ENCODE assay signal across 19 cellular contexts in genomic region chr10:63375859-63376258, GRCh38.
DNase-seq lines count a peak whose midpoint lies in the region; ATAC-seq and TF ChIP-seq lines count a peak whose summit lies in the region.
"Had no signal": no experiment of that assay in that cellular context is flagged by ENCODE, and none has a peak within 500 bp of the region (broad histone marks: within the 10 kb centered on the region; RNA-seq: fewer than 3 reads in every experiment).

No MANE protein-coding gene starts in this region.

- no peak for TF ChIP-seq EP300 in ovary (IDR thresholded peaks at IDR 0.05)

- H3K9me3 ChIP-seq in GM23248 (ENCODE audit: low read depth) (no peaks in the 10 kb centered on the region), ovary (no peaks in the 10 kb centered on the region)
- H3K9me3 ChIP-seq: esophagus squamous epithelium, pancreas, thyroid gland had no signal

- H3K27ac ChIP-seq in GM23248 (peak overlapping the region; percentile 79), ovary (no peak overlapping the region)
- H3K27ac ChIP-seq: dorsolateral prefrontal cortex, pancreas, thyroid gland had no signal

- H3K4me3 ChIP-seq in GM23248 (peak overlapping the region; percentile 72), fibroblast of the aortic adventitia (ENCODE audit: low read depth, low read length) (no peak overlapping the region), ovary (no peak overlapping the region)
- H3K4me3 ChIP-seq: dorsolateral prefrontal cortex, esophagus squamous epithelium, pancreas, smooth muscle cell, thyroid gland had no signal

- H3K27ac Mint-ChIP-seq in osteocyte (ENCODE audit: unreplicated experiment): peak overlapping the region; percentile 87
- H3K27ac Mint-ChIP-seq in effector memory CD8-positive, alpha-beta T cell: no peak overlapping the region

- TF ChIP-seq CTCF in fibroblast of the aortic adventitia (IDR thresholded peaks at IDR 0.05; ENCODE audit: insufficient read depth, low read length): no peak
- no peak for TF ChIP-seq CTCF in osteocyte (IDR thresholded peaks at IDR 0.05)
- TF ChIP-seq CTCF in ovary (IDR thresholded peaks at IDR 0.05): no peak

- peak overlapping the region; percentile 32; the same call in 1 of the 2 replicates for H3K9ac ChIP-seq in GM23248

- H3K9me2 ChIP-seq in GM23248 (ENCODE audit: insufficient read depth): no peaks in the 10 kb centered on the region

- peak; percentile 62 for DNase-seq in GM23248
- DNase-seq in amniotic epithelial cell (ENCODE audit: low read depth): peak; percentile 80
- DNase-seq in fibroblast of the aortic adventitia (ENCODE audit: low read depth): peak; percentile 67
- no peak for DNase-seq in osteocyte (ENCODE audit: extremely low spot score, unreplicated experiment)
- DNase-seq in NAMALWA (ENCODE audit: low spot score): no peak
- DNase-seq in effector memory CD8-positive, alpha-beta T cell: no peak
- DNase-seq in ovary: no peak
- DNase-seq in cerebellar nuclear complex (lab: John Stamatoyannopoulos, UW): no peak
- DNase-seq: activated naive CD4-positive, alpha-beta T cell treated with Interleukin-2 at 50 U/mL for 16 hours; activated T-cell treated with anti-CD3 and anti-CD28 coated beads for 4 hours; Calu3; dorsolateral prefrontal cortex; esophagus squamous epithelium; GOT3; KBM-7; NCI-H1417; pancreas; thyroid gland had no signal

- H3K4me1 ChIP-seq in GM23248 (ENCODE audit: insufficient read depth) (peaks cover 33% of the 10 kb centered on the region), ovary (ENCODE audit: insufficient read depth) (peaks cover 3% of the 10 kb centered on the region)
- H3K4me1 ChIP-seq: pancreas had no signal

- no peak for ATAC-seq in effector memory CD8-positive, alpha-beta T cell (replicated peaks)
- ATAC-seq: pancreas had no signal

- peaks cover 9% of the 10 kb centered on the region for H3K36me3 Mint-ChIP-seq in osteocyte (ENCODE audit: unreplicated experiment)
- H3K36me3 Mint-ChIP-seq in effector memory CD8-positive, alpha-beta T cell (ENCODE audit: insufficient read depth): peaks cover 4% of the 10 kb centered on the region

- H3K9me3 Mint-ChIP-seq in osteocyte (ENCODE audit: unreplicated experiment): peaks cover 6% of the 10 kb centered on the region
- no peaks in the 10 kb centered on the region for H3K9me3 Mint-ChIP-seq in effector memory CD8-positive, alpha-beta T cell

- H3K4me2 ChIP-seq in GM23248 (ENCODE audit: unreplicated experiment): peak overlapping the region; percentile 78
- H3K4me2 ChIP-seq: smooth muscle cell had no signal

- H3F3A ChIP-seq in GM23248 (ENCODE audit: insufficient read depth): peaks cover 36% of the 10 kb centered on the region

- no peak overlapping the region for H2AFZ ChIP-seq in GM23248

- H3K27me3 ChIP-seq in GM23248 (replicated peaks; ENCODE audit: insufficient read depth): no peaks in the 10 kb centered on the region
- no peaks in the 10 kb centered on the region for H3K27me3 ChIP-seq in ovary
- H3K27me3 ChIP-seq: dorsolateral prefrontal cortex, esophagus squamous epithelium, pancreas, thyroid gland had no signal

- no peaks in the 10 kb centered on the region for H3K27me3 Mint-ChIP-seq in osteocyte (ENCODE audit: unreplicated experiment)
- H3K27me3 Mint-ChIP-seq in effector memory CD8-positive, alpha-beta T cell: no peaks in the 10 kb centered on the region

- TF ChIP-seq POLR2A in ovary (IDR thresholded peaks at IDR 0.05): no peak

- H3K4me1 Mint-ChIP-seq in osteocyte (ENCODE audit: unreplicated experiment): peaks cover 33% of the 10 kb centered on the region
- peaks cover 17 to 27% of the 10 kb centered on the region in 2 donors for H3K4me1 Mint-ChIP-seq in effector memory CD8-positive, alpha-beta T cell (ENCODE audit: low read depth in 2 of 2)

- intact Hi-C loops in ovary (cut with DNase I): no loop called here

- H3K79me2 ChIP-seq in GM23248 (ENCODE audit: insufficient read depth): peaks cover 92% of the 10 kb centered on the region

- H3K36me3 ChIP-seq in GM23248 (ENCODE audit: low read depth) (0 out of 2 replicates have a peak, but pooled peaks cover 5% of the 10 kb centered on the region), ovary (no peaks in the 10 kb centered on the region)
- H3K36me3 ChIP-seq: esophagus squamous epithelium, pancreas, thyroid gland had no signal

- no peaks in the 10 kb centered on the region for H4K20me1 ChIP-seq in GM23248 (ENCODE audit: insufficient read depth)

- in situ Hi-C loops in GM23248 (cut with MboI): no loop called here

- 39 to 56% methylated on average over 2 of the region's 2 CpGs for WGBS in GM23248 (ENCODE audit: low coverage in 1 of 2, low lambda C conversion rate in 2 of 2, missing lambda C conversion rate in 2 of 2), 2 experiments
- 31 to 51% (median 41%) methylated on average over 2 of the region's 2 CpGs for WGBS in ovary, 3 donors

- H3K4me3 Mint-ChIP-seq in osteocyte (ENCODE audit: unreplicated experiment): peak overlapping the region; percentile 9
- no peak overlapping the region for H3K4me3 Mint-ChIP-seq in effector memory CD8-positive, alpha-beta T cell

Comparison
In these comparisons a context has a peak if more than half of its experiments do, and no peak if none do; other contexts are left out.
1. DNase-seq: peak in GM23248 (single experiment), amniotic epithelial cell (single experiment) and fibroblast of the aortic adventitia (single experiment); none in osteocyte (single experiment), NAMALWA (single experiment), effector memory CD8-positive, alpha-beta T cell (0 of 3), ovary (0 of 5) and cerebellar nuclear complex (0 of 2).